In genomic region chr11:19660076-19660475, GRCh38 we compare ENCODE assay signal across 1 cellular context.
TF ChIP-seq lines count a peak whose summit lies in the region.

No MANE protein-coding gene starts in this region.

TF ChIP-seq in HEK293, 187 proteins besides CTCF, POLR2A, EP300 and RAD21 (continued from another document):
- TF ChIP-seq TRIM28 (IDR thresholded peaks at IDR 0.05; ENCODE audit: borderline replicate concordance, low read length) (no peak), ZNF366 (tag by site-specific recombination; conservative IDR thresholded peaks at IDR 0.05) (peak; percentile 51), ZBTB17 (tag by site-specific recombination; IDR thresholded peaks at IDR 0.05) (0 out of 2 replicates have a peak, but pooled peaks have one; percentile 33), ZNF560 (tag by site-specific recombination; IDR thresholded peaks at IDR 0.05; ENCODE audit: borderline replicate concordance) (no peak), ZNF600 (tag by site-specific recombination; IDR thresholded peaks at IDR 0.05) (peak; percentile 48; the same call in 1 of the 2 replicates), ZNF394 (tag by site-specific recombination; IDR thresholded peaks at IDR 0.05; ENCODE audit: borderline replicate concordance) (no peak), ZNF621 (tag by site-specific recombination; IDR thresholded peaks at IDR 0.05) (no peak), ZNF514 (tag by site-specific recombination; IDR thresholded peaks at IDR 0.05) (no peak), ZNF521 (tag by site-specific recombination; IDR thresholded peaks at IDR 0.05) (no peak), ZNF433 (tag by site-specific recombination; IDR thresholded peaks at IDR 0.05; ENCODE audit: low read depth) (no peak), ZNF335 (tag by site-specific recombination; conservative IDR thresholded peaks at IDR 0.05) (no peak), ZNF664 (tag by site-specific recombination; IDR thresholded peaks at IDR 0.05) (no peak), ZNF140 (tag by site-specific recombination; IDR thresholded peaks at IDR 0.05) (no peak), GLI4 (tag by site-specific recombination; IDR thresholded peaks at IDR 0.05) (no peak), ZNF639 (tag by site-specific recombination; IDR thresholded peaks at IDR 0.05) (no peak), ZNF350 (tag by site-specific recombination; IDR thresholded peaks at IDR 0.05) (no peak), ZNF121 (tag by site-specific recombination; IDR thresholded peaks at IDR 0.05) (no peak), INSM2 (tag by site-specific recombination; IDR thresholded peaks at IDR 0.05) (no peak), ZNF214 (tag by site-specific recombination; IDR thresholded peaks at IDR 0.05; ENCODE audit: borderline replicate concordance) (no peak)
